In the genomic region with DNA sequence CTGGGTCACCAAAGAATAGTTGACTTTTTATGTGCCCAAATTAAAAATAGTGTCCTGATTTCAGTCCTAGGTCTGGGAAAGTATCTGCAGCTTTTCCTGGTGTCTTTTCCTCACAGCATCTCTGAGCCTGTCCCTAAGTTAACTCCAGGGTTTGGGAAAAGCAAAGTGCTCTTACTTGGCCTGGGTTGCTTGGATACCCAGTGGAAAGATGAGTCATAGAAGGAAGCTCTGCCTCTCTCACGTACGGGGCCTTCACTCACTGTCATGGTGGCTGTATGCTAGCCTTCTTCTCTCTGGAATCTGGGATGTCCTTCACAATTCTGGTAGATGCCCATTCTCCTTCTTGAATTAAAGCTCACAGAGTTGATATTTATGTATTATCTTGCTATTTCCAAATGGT, we compare ENCODE assay signal across 19 cellular contexts.
DNase-seq lines count a peak whose midpoint lies in the region; TF ChIP-seq lines count a peak whose summit lies in the region.
"Had no signal": no experiment of that assay in that cellular context is flagged by ENCODE, and none has a peak within 500 bp of the region (broad histone marks: within the 10 kb centered on the region; RNA-seq: fewer than 3 reads in every experiment).

No MANE protein-coding gene starts in this region.

- no peaks in the 10 kb centered on the region for H3K79me2 ChIP-seq in hepatocyte

- TF ChIP-seq POLR2A in suprapubic skin (IDR thresholded peaks at IDR 0.05) (no peak), tibial nerve (IDR thresholded peaks at IDR 0.05) (no peak)

- H3K27me3 ChIP-seq in suprapubic skin (no peaks in the 10 kb centered on the region), tibial nerve (no peaks in the 10 kb centered on the region), hepatocyte (no peaks in the 10 kb centered on the region)

- no peaks in the 10 kb centered on the region for H3K9me2 ChIP-seq in hepatocyte (replicated peaks; ENCODE audit: insufficient read depth)

- H3K4me2 ChIP-seq in hepatocyte = no peak overlapping the region

- TF ChIP-seq EP300 in suprapubic skin (IDR thresholded peaks at IDR 0.05) = no peak
- TF ChIP-seq EP300 in tibial nerve (IDR thresholded peaks at IDR 0.05) = no peak

- H3K27ac ChIP-seq in suprapubic skin = peak overlapping the region; percentile 42
- H3K27ac ChIP-seq in tibial nerve = no peak overlapping the region
- no peak overlapping the region for H3K27ac ChIP-seq in hepatocyte
- H3K27ac ChIP-seq: 22Rv1, psoas muscle had no signal

- H3K4me3 ChIP-seq in fibroblast of mammary gland (ENCODE audit: control insufficient read depth, low read depth, low read length) (no peak overlapping the region), suprapubic skin (no peak overlapping the region), tibial nerve (no peak overlapping the region), hepatocyte (no peak overlapping the region)
- H3K4me3 ChIP-seq: lung, psoas muscle had no signal

- peaks cover 13% of the 10 kb centered on the region for H3K4me1 ChIP-seq in suprapubic skin
- H3K4me1 ChIP-seq in tibial nerve = no peaks in the 10 kb centered on the region
- H3K4me1 ChIP-seq in hepatocyte (ENCODE audit: insufficient read depth) = no peaks in the 10 kb centered on the region
- H3K4me1 ChIP-seq: psoas muscle had no signal

- no peaks in the 10 kb centered on the region for H4K20me1 ChIP-seq in hepatocyte (ENCODE audit: insufficient read depth, poor library complexity, severe bottlenecking)

- TF ChIP-seq CTCF in fibroblast of mammary gland (conservative IDR thresholded peaks at IDR 0.05; ENCODE audit: control insufficient read depth, insufficient read depth, low read depth, low read length) (no peak), suprapubic skin (IDR thresholded peaks at IDR 0.05) (no peak), tibial nerve (IDR thresholded peaks at IDR 0.05) (no peak), hepatocyte (IDR thresholded peaks at IDR 0.05; ENCODE audit: poor library complexity) (no peak)

- WGBS in suprapubic skin = 30% methylated on average over 2 of the region's 2 CpGs
- WGBS in tibial nerve, 2 donors = 75% methylated on average over 2 of the region's 2 CpGs
- WGBS in hepatocyte (ENCODE audit: low lambda C conversion rate, missing lambda C conversion rate) = 88% methylated on average over 2 of the region's 2 CpGs

- H3K9me3 ChIP-seq in suprapubic skin = no peaks in the 10 kb centered on the region
- peaks cover 0 to 6% (median 2%) of the 10 kb centered on the region in 4 donors for H3K9me3 ChIP-seq in tibial nerve
- H3K9me3 ChIP-seq in hepatocyte (ENCODE audit: low read depth) = no peaks in the 10 kb centered on the region

- peak; percentile 51 for DNase-seq in DMS53 (lab: John Stamatoyannopoulos, UW)
- DNase-seq in DMS53 treated with DMSO at 0.1 percent for 48 hours (lab: John Stamatoyannopoulos, UW; ENCODE audit: unreplicated experiment) = no peak
- peak; percentile 38 for DNase-seq in amniotic epithelial cell (ENCODE audit: low read depth)
- DNase-seq in fibroblast of mammary gland (ENCODE audit: low read depth) = peak; percentile 64
- DNase-seq in suprapubic skin (ENCODE audit: low spot score in 2 of 2) = no peak
- no peak for DNase-seq in tibial nerve (ENCODE audit: low spot score in 2 of 2)
- DNase-seq in activated T-cell treated with anti-CD3 and anti-CD28 coated beads for 4 hours = no peak
- DNase-seq in hepatocyte (ENCODE audit: low spot score) = no peak
- DNase-seq: activated CD8-positive, alpha-beta memory T cell treated with anti-CD3 and anti-CD28 coated beads for 24 hours; activated naive CD8-positive, alpha-beta T cell treated with anti-CD3 and anti-CD28 coated beads, Interleukin-2, amount 10 ng/mL, durations not matched to agents 7 days and 5 days; CD4-positive, CD25-positive, alpha-beta regulatory T cell; central memory CD4-positive, alpha-beta T cell; effector memory CD4-positive, alpha-beta T cell; NCI-H2081; nephron progenitor cell; psoas muscle; T-helper 17 cell had no signal

- H3K36me3 ChIP-seq in suprapubic skin (no peaks in the 10 kb centered on the region), tibial nerve (no peaks in the 10 kb centered on the region), hepatocyte (replicated peaks; ENCODE audit: insufficient read depth, low read depth) (no peaks in the 10 kb centered on the region)

- H2AFZ ChIP-seq in hepatocyte = no peak overlapping the region

Comparison
In these comparisons a context has a peak if more than half of its experiments do, and no peak if none do; other contexts are left out.
1. DNase-seq: peak in DMS53 (single experiment), amniotic epithelial cell (single experiment) and fibroblast of mammary gland (single experiment); none in DMS53 treated with DMSO at 0.1 percent for 48 hours (single experiment), suprapubic skin (0 of 2), tibial nerve (0 of 2), activated T-cell treated with anti-CD3 and anti-CD28 coated beads for 4 hours (single experiment) and hepatocyte (single experiment).